8 cellular contexts compared by ENCODE assay signal in genomic region chr2:68441179-68441993, GRCh38. TPM values are rescaled to one million over a fixed set of nuclear protein-coding genes. Genes with fewer than 3 reads are reported as not detected.
DNase-seq lines count a peak whose midpoint lies in the region; ATAC-seq and TF ChIP-seq lines count a peak whose summit lies in the region.

No MANE protein-coding gene starts in this region.

- TF ChIP-seq POLR2A in vagina (IDR thresholded peaks at IDR 0.05) = no peak

- DNase-seq in NCI-H1105 treated with DMSO at 0.1 percent for 48 hours (lab: John Stamatoyannopoulos, UW) (peak; percentile 82), SK-N-SH (peak; percentile 72), head of caudate nucleus (peak; percentile 56 to 93 (median 82)), psoas muscle (peak; percentile 75 to 76), vagina (ENCODE audit: extremely low spot score in 2 of 2) (no peak)
- peak; percentile 80 for DNase-seq in activated naive CD4-positive, alpha-beta T cell treated with anti-CD3 and anti-CD28 coated beads, Interleukin-2, amount 50 U/mL, for 16 hours

- H3K36me3 ChIP-seq in SK-N-SH (replicated peaks in 1 of 2; ENCODE audit: control insufficient read depth in 1 of 2, insufficient read depth in 2 of 2, low read length in 1 of 2) (no peaks in the 10 kb centered on the region), psoas muscle (ENCODE audit: insufficient read depth in 1 of 2, low read depth in 1 of 2) (no peaks in the 10 kb centered on the region), vagina (no peaks in the 10 kb centered on the region)

- 43% methylated on average over 6 of the region's 6 CpGs for WGBS in SK-N-SH (ENCODE audit: low lambda C conversion rate)
- 41 to 48% (median 42%) methylated on average over 6 of the region's 6 CpGs for WGBS in psoas muscle, 3 donors

- no peak overlapping the region for H3K27ac ChIP-seq in SK-N-SH (ENCODE audit: low read depth in 2 of 2, low read length in 1 of 2)
- H3K27ac ChIP-seq in psoas muscle = no peak overlapping the region
- no peak overlapping the region for H3K27ac ChIP-seq in vagina

- POLR2A ChIA-PET in SK-N-SH (lab: Yijun Ruan, JAX) = interaction anchor here (0.6 to 1.0 kb wide), 2 partner anchors 70 to 122 kb away, joined by 3 to 4 read pairs; partner anchors contain the start of gene CNRIP1

- H3F3A ChIP-seq in SK-N-SH (replicated peaks; ENCODE audit: insufficient read depth) = no peaks in the 10 kb centered on the region

- intact Hi-C loops in head of caudate nucleus (cut with DNase I) = loop anchor here (5.0 kb wide), 2 partner anchors 79 to 319 kb away; no protein-coding TSS in a partner anchor
- intact Hi-C loops in psoas muscle (cut with DNase I) = loop anchor here (1.0 to 10.0 kb wide), 4 partner anchors 79 to 319 kb away; no protein-coding TSS in a partner anchor
- intact Hi-C loops in vagina (cut with DNase I) = loop anchor here (5.0 kb wide), 1 partner anchor 79 kb away; no protein-coding TSS in a partner anchor

- TF ChIP-seq CTCF in GM12873 (IDR thresholded peaks at IDR 0.05; ENCODE audit: insufficient read depth, low read depth, low read length, missing control alignments) = peak; percentile 86
- peak; percentile 94 for TF ChIP-seq CTCF in SK-N-SH (IDR thresholded peaks at IDR 0.05)
- TF ChIP-seq CTCF in psoas muscle (IDR thresholded peaks at IDR 0.05) = peak; percentile 91
- TF ChIP-seq CTCF in vagina (IDR thresholded peaks at IDR 0.05) = peak; percentile 83 to 97 (median 94)

- no peaks in the 10 kb centered on the region for H3K9me3 ChIP-seq in SK-N-SH
- H3K9me3 ChIP-seq in psoas muscle = no peaks in the 10 kb centered on the region
- H3K9me3 ChIP-seq in vagina = no peaks in the 10 kb centered on the region

- H3K9me2 ChIP-seq in SK-N-SH = no peaks in the 10 kb centered on the region

- H4K20me1 ChIP-seq in SK-N-SH (ENCODE audit: insufficient read depth) = no peaks in the 10 kb centered on the region

- peak; percentile 100 for ATAC-seq in HG02759 (IDR thresholded peaks at IDR 0.05; ENCODE audit: unreplicated experiment)
- ATAC-seq in psoas muscle = peak; percentile 81 to 98 (median 86)

- no peak overlapping the region for H3K4me2 ChIP-seq in SK-N-SH

- TF ChIP-seq EP300 in SK-N-SH (IDR thresholded peaks at IDR 0.05; ENCODE audit: borderline replicate concordance in 1 of 2, low read depth in 1 of 2, low read length in 1 of 2) = no peak

- peak; percentile 91 for TF ChIP-seq RAD21 in SK-N-SH (IDR thresholded peaks at IDR 0.05; ENCODE audit: low read length)

- CTCF ChIA-PET in SK-N-SH (lab: Yijun Ruan, JAX) = interaction anchor here (0.5 to 4.5 kb wide), 59 partner anchors 10 to 638 kb away, joined by 3 to 49 read pairs (median 4); partner anchors contain the start of genes CNRIP1, PLEK and PNO1

- H3K27me3 ChIP-seq in SK-N-SH (ENCODE audit: insufficient read depth) (no peaks in the 10 kb centered on the region), psoas muscle (ENCODE audit: insufficient read depth in 3 of 3, low read length in 2 of 3) (no peaks in the 10 kb centered on the region), vagina (no peaks in the 10 kb centered on the region)

- H3K79me2 ChIP-seq in SK-N-SH (ENCODE audit: insufficient read depth) = no peaks in the 10 kb centered on the region

- peaks cover 0 to 3% of the 10 kb centered on the region in 2 experiments; a peak in 1 of 4 replicates for H3K4me1 ChIP-seq in SK-N-SH (ENCODE audit: control insufficient read depth in 1 of 2, insufficient read depth in 2 of 2, low read depth in 1 of 2, low read length in 1 of 2)
- H3K4me1 ChIP-seq in psoas muscle = no peaks in the 10 kb centered on the region
- peaks cover 7% of the 10 kb centered on the region for H3K4me1 ChIP-seq in vagina

- H3K9ac ChIP-seq in SK-N-SH = no peak overlapping the region

- peak overlapping the region in 1 of 2 experiments; percentile 26; a peak in 1 of 4 replicates for H3K4me3 ChIP-seq in SK-N-SH (ENCODE audit: low read depth in 2 of 2, low read length in 1 of 2)
- H3K4me3 ChIP-seq in psoas muscle = no peak overlapping the region
- no peak overlapping the region for H3K4me3 ChIP-seq in vagina

- peak overlapping the region; percentile 35; the same call in 1 of the 2 replicates for H2AFZ ChIP-seq in SK-N-SH (ENCODE audit: low read depth)

TF ChIP-seq in SK-N-SH, 30 proteins besides CTCF, POLR2A, EP300 and RAD21:
- TF ChIP-seq MXI1 (IDR thresholded peaks at IDR 0.05; ENCODE audit: low read depth, low read length) (0 out of 2 replicates have a peak, but pooled peaks have one; percentile 30), SMC3 (IDR thresholded peaks at IDR 0.05; ENCODE audit: low read depth, low read length) (peak; percentile 87), POLR2AphosphoS5 (IDR thresholded peaks at IDR 0.05; ENCODE audit: low read depth, low read length) (no peak), USF2 (IDR thresholded peaks at IDR 0.05; ENCODE audit: borderline replicate concordance, low read depth, low read length) (no peak), RCOR1 (IDR thresholded peaks at IDR 0.05; ENCODE audit: low read length) (0 out of 2 replicates have a peak, but pooled peaks have one; percentile 16)

RNA-seq across cellular contexts. Expression of gene FBXO48, which starts 25.7 kb away (rescaled TPM):
- polyA plus RNA-seq in SK-N-SH (2012; rRNA removed) = 0.30 and 0.45 TPM in 2 replicates
- 0.41 and 0.48 TPM in 2 replicates for polyA plus RNA-seq in SK-N-SH (2012; cell fraction: cytosol; rRNA removed)
- 0.26 and 0.56 TPM in 2 replicates for polyA plus RNA-seq in SK-N-SH (2012; cell fraction: nucleus; rRNA removed)
- total RNA-seq in psoas muscle = 1 to 10 TPM in 2 of 4 donors, under 1 TPM in 2; 0.90 to 2.4 (median 1.6) TPM
- polyA plus RNA-seq in psoas muscle = 1 to 10 TPM in 1 of 3 donors, under 1 TPM in 2; 0.57 to 4.3 (median 0.87) TPM
- 1.2 TPM for total RNA-seq in vagina

RNA-seq across cellular contexts. Expression of gene APLF, which starts 26.0 kb away (rescaled TPM):
- 1.1 and 1.3 TPM in 2 replicates for polyA plus RNA-seq in SK-N-SH (2012; rRNA removed)
- 1.4 and 1.8 TPM in 2 replicates for polyA plus RNA-seq in SK-N-SH (2012; cell fraction: cytosol; rRNA removed)
- polyA plus RNA-seq in SK-N-SH (2012; cell fraction: nucleus; rRNA removed) = 1.2 and 1.8 TPM in 2 replicates
- 1 to 10 TPM; 2.8 to 4.3 (median 3.6) TPM for total RNA-seq in psoas muscle
- 1 to 10 TPM in 2 of 3 donors, under 1 TPM in 1; 0.52 to 1.6 (median 1.4) TPM for polyA plus RNA-seq in psoas muscle
- 18.7 TPM for total RNA-seq in vagina

Comparison
In these comparisons a context has a peak if more than half of its experiments do, and no peak if none do; other contexts are left out.
1. DNase-seq: peak in NCI-H1105 treated with DMSO at 0.1 percent for 48 hours (single experiment), SK-N-SH (single experiment), activated naive CD4-positive, alpha-beta T cell treated with anti-CD3 and anti-CD28 coated beads, Interleukin-2, amount 50 U/mL, for 16 hours (single experiment), head of caudate nucleus (42 of 42) and psoas muscle (2 of 2); none in vagina (0 of 2).
2. Peak in every context shown above with its lines, with median percentiles within 50 percentile points of each other: CTCF ChIP-seq.